Comparison of ENCODE assay signal across 19 cellular contexts in genomic region chr16:59543641-59544040, GRCh38.
DNase-seq lines count a peak whose midpoint lies in the region; FAIRE-seq and TF ChIP-seq lines count a peak whose summit lies in the region.
"Had no signal": no experiment of that assay in that cellular context is flagged by ENCODE, and none has a peak within 500 bp of the region (broad histone marks: within the 10 kb centered on the region; RNA-seq: fewer than 3 reads in every experiment).

No MANE protein-coding gene starts in this region.

- H3K9ac ChIP-seq in kidney (ENCODE audit: low read length in 2 of 2), result no peak overlapping the region
- H3K9ac ChIP-seq: parathyroid adenoma had no signal

- no peak for TF ChIP-seq POLR2A in transverse colon (IDR thresholded peaks at IDR 0.05)

- H3K4me3 ChIP-seq in bronchial epithelial cell (ENCODE audit: low read depth, low read length), result no peak overlapping the region
- H3K4me3 ChIP-seq in kidney (ENCODE audit: low read length in 2 of 2), result no peak overlapping the region
- H3K4me3 ChIP-seq in transverse colon, result no peak overlapping the region
- H3K4me3 ChIP-seq: adrenal gland, suprapubic skin had no signal

- WGBS in transverse colon (ENCODE audit: low coverage in 1 of 2), 2 donors, result 42 to 53% methylated on average over 4 of the region's 4 CpGs

- H3K36me3 ChIP-seq in bronchial epithelial cell (ENCODE audit: control insufficient read depth, insufficient read depth, low read length) (no peaks in the 10 kb centered on the region), kidney (ENCODE audit: control insufficient read depth in 1 of 2, insufficient read depth in 2 of 2, low read length in 2 of 2) (no peaks in the 10 kb centered on the region), transverse colon (no peaks in the 10 kb centered on the region)
- H3K36me3 ChIP-seq: adrenal gland, suprapubic skin had no signal

- DNase-seq in EH (ENCODE audit: low read depth) (peak; percentile 64), MV-4-11 (lab: John Stamatoyannopoulos, UW) (peak; percentile 70), bronchial epithelial cell (ENCODE audit: low read depth) (peak; percentile 9), myocyte (ENCODE audit: low read depth) (peak; percentile 75), kidney (no peak), transverse colon (no peak), SHP77 (lab: John Stamatoyannopoulos, UW) (no peak), KBM-7 (no peak)
- DNase-seq: adrenal gland, AML-193, endodermal cell, naive B cell, NCI-H146, NCI-H226, small intestine, T-helper 17 cell had no signal

- H3K4me1 ChIP-seq in kidney (ENCODE audit: control insufficient read depth in 1 of 2, insufficient read depth in 1 of 2, low read depth in 1 of 2, low read length in 2 of 2) (no peaks in the 10 kb centered on the region), transverse colon (no peaks in the 10 kb centered on the region)
- H3K4me1 ChIP-seq: adrenal gland, parathyroid adenoma, suprapubic skin had no signal

- FAIRE-seq in bronchial epithelial cell (lab: Jason Lieb, UNC) (no peak), kidney (lab: Jason Lieb, UNC) (no peak)
- FAIRE-seq: HTR-8/SVneo, small intestine had no signal

- in situ Hi-C loops in transverse colon (cut with MboI; ENCODE audit: low pct_ligation_motif_present in 1 of 4, low pct_unique_long_range_greater_than_20kb in 1 of 4, low sequenced_read_pairs in 3 of 4) (no loop called here), KBM-7 (cut with MboI; ENCODE audit: low pct_unique_long_range_greater_than_20kb, low sequenced_read_pairs) (no loop called here)

- no peak for TF ChIP-seq EP300 in transverse colon (IDR thresholded peaks at IDR 0.05; ENCODE audit: low read depth)

- no peak for TF ChIP-seq CTCF in bronchial epithelial cell (IDR thresholded peaks at IDR 0.05; ENCODE audit: insufficient read depth, low read length, severe bottlenecking)
- TF ChIP-seq CTCF in kidney (IDR thresholded peaks at IDR 0.05; ENCODE audit: borderline replicate concordance, extremely low read depth, insufficient read depth), result no peak
- TF ChIP-seq CTCF in transverse colon (IDR thresholded peaks at IDR 0.05), result no peak

- intact Hi-C loops in kidney (cut with DNase I) (no loop called here), transverse colon (cut with DNase I; ENCODE audit: low total_unique reads) (no loop called here)

- H3K9me3 ChIP-seq in kidney (ENCODE audit: control insufficient read depth in 1 of 2, low read length in 2 of 2) (no peaks in the 10 kb centered on the region), transverse colon (no peaks in the 10 kb centered on the region)
- H3K9me3 ChIP-seq: adrenal gland, suprapubic skin had no signal

- no peaks in the 10 kb centered on the region for H3K27me3 ChIP-seq in bronchial epithelial cell (ENCODE audit: control insufficient read depth, insufficient read depth, low read length)
- H3K27me3 ChIP-seq in transverse colon, result no peaks in the 10 kb centered on the region
- H3K27me3 ChIP-seq: adrenal gland, suprapubic skin had no signal

- no peak overlapping the region for H3K27ac ChIP-seq in kidney (ENCODE audit: low read depth in 2 of 2, low read length in 2 of 2)
- H3K27ac ChIP-seq in transverse colon, result no peak overlapping the region
- H3K27ac ChIP-seq: adrenal gland, parathyroid adenoma, suprapubic skin had no signal

Comparison
In these comparisons a context has a peak if more than half of its experiments do, and no peak if none do; other contexts are left out.
1. DNase-seq: peak in EH (single experiment), MV-4-11 (single experiment), bronchial epithelial cell (single experiment) and myocyte (single experiment); none in kidney (single experiment), transverse colon (single experiment), SHP77 (0 of 2) and KBM-7 (single experiment).